Comparison of ENCODE assay signal across 1 cellular context in the genomic region with DNA sequence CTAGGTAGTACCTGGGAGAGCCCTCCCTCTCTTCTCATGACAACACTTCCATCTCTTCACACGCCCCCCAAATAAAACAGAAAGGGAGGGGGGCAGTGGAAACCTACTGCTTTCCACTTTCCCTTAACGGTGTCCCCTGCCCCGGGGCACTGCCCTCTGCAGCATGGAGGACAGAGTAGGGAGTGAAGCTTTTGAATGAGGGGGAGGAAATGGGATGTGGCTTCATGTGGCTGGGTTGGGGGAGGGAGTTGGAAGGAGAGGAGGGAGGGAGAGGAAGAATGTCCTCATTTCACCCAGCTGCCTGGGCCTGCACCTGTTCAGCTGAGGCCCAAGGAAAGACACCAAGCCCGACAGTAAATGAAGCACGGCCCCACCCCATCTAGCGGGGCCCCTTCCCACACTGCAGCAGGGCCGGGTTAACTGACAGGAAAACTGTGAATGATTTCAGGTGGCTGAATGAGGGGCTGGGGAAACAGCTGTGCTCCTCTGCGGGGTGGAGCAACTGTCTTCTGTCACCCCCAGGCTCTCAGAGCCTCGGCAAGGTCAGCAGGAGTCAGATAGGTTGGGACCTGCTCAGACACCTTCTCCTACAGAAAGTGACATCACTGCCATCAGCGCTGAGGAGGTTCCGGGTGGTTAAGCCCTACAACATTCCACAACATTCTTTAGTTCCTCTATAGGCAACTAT.
A peak's percentile ranks its signal among the peaks of the same experiment; 100 is the strongest.
TF ChIP-seq lines count a peak whose summit lies in the region.

No MANE protein-coding gene starts in this region.

TF ChIP-seq in K562, 482 proteins besides CTCF, POLR2A, EP300 and RAD21 (continued from another document and continues in another):
- TF ChIP-seq, protein P1, sequence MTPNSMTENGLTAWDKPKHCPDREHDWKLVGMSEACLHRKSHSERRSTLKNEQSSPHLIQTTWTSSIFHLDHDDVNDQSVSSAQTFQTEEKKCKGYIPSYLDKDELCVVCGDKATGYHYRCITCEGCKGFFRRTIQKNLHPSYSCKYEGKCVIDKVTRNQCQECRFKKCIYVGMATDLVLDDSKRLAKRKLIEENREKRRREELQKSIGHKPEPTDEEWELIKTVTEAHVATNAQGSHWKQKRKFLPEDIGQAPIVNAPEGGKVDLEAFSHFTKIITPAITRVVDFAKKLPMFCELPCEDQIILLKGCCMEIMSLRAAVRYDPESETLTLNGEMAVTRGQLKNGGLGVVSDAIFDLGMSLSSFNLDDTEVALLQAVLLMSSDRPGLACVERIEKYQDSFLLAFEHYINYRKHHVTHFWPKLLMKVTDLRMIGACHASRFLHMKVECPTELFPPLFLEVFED (CRISPR knock-in tag; conservative IDR thresholded peaks at IDR 0.05), result 0 out of 2 replicates have a peak, but pooled peaks have one; percentile 13
- TF ChIP-seq, protein P2, sequence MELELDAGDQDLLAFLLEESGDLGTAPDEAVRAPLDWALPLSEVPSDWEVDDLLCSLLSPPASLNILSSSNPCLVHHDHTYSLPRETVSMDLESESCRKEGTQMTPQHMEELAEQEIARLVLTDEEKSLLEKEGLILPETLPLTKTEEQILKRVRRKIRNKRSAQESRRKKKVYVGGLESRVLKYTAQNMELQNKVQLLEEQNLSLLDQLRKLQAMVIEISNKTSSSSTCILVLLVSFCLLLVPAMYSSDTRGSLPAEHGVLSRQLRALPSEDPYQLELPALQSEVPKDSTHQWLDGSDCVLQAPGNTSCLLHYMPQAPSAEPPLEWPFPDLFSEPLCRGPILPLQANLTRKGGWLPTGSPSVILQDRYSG (tag; conservative IDR thresholded peaks at IDR 0.05; ENCODE audit: low read depth), result 0 out of 2 replicates have a peak, but pooled peaks have one; percentile 33
- 0 out of 2 replicates have a peak, but pooled peaks have one; percentile 25 for TF ChIP-seq RBFOX2 (IDR thresholded peaks at IDR 0.05; ENCODE audit: low read depth, low read length)
- no peak for TF ChIP-seq HLTF (IDR thresholded peaks at IDR 0.05)
- peak; percentile 77; the same call in 1 of the 2 replicates for TF ChIP-seq GATAD2A (IDR thresholded peaks at IDR 0.05)
- no peak for TF ChIP-seq HDAC6 (IDR thresholded peaks at IDR 0.05; ENCODE audit: low read depth, low read length)
- no peak for TF ChIP-seq MIER1 (IDR thresholded peaks at IDR 0.05; ENCODE audit: low read depth)
- no peak for TF ChIP-seq NR2C2 (CRISPR knock-in tag; IDR thresholded peaks at IDR 0.05)
- TF ChIP-seq NR2C2 (tag; IDR thresholded peaks at IDR 0.05), result peak; percentile 39; the same call in 1 of the 2 replicates
- 0 out of 4 replicates have a peak, but pooled peaks of 1 of the 2 experiments have one; percentile 8 for TF ChIP-seq SRF (CRISPR knock-in tag; IDR thresholded peaks at IDR 0.05)
- TF ChIP-seq, protein P3, sequence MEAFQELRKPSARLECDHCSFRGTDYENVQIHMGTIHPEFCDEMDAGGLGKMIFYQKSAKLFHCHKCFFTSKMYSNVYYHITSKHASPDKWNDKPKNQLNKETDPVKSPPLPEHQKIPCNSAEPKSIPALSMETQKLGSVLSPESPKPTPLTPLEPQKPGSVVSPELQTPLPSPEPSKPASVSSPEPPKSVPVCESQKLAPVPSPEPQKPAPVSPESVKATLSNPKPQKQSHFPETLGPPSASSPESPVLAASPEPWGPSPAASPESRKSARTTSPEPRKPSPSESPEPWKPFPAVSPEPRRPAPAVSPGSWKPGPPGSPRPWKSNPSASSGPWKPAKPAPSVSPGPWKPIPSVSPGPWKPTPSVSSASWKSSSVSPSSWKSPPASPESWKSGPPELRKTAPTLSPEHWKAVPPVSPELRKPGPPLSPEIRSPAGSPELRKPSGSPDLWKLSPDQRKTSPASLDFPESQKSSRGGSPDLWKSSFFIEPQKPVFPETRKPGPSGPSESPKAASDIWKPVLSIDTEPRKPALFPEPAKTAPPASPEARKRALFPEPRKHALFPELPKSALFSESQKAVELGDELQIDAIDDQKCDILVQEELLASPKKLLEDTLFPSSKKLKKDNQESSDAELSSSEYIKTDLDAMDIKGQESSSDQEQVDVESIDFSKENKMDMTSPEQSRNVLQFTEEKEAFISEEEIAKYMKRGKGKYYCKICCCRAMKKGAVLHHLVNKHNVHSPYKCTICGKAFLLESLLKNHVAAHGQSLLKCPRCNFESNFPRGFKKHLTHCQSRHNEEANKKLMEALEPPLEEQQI (IDR thresholded peaks at IDR 0.05), result peak; percentile 21; the same call in 1 of the 2 replicates
- TF ChIP-seq RBM34 (IDR thresholded peaks at IDR 0.05; ENCODE audit: borderline replicate concordance, insufficient read depth, low read length), result no peak
- no peak for TF ChIP-seq LARP7 (IDR thresholded peaks at IDR 0.05)
- peak in 1 of 2 experiments; percentile 73; a peak in 2 of 4 replicates for TF ChIP-seq HDAC1 (IDR thresholded peaks at IDR 0.05)
- TF ChIP-seq ZNF263 (CRISPR knock-in tag; IDR thresholded peaks at IDR 0.05; ENCODE audit: borderline replicate concordance), result peak; percentile 73; the same call in 1 of the 2 replicates
- TF ChIP-seq GABPB2 (CRISPR knock-in tag; conservative IDR thresholded peaks at IDR 0.05), result no peak
- peak in 1 of 2 experiments; percentile 52; a peak in 2 of 4 replicates for TF ChIP-seq NRF1 (conservative IDR thresholded peaks at IDR 0.05 in 1 of 2, IDR thresholded peaks at IDR 0.05 in 1 of 2)
- TF ChIP-seq MXI1 (IDR thresholded peaks at IDR 0.05; ENCODE audit: low read depth, low read length), result no peak
- no peak for TF ChIP-seq ZNF445 (CRISPR knock-in tag; IDR thresholded peaks at IDR 0.05; ENCODE audit: low read depth)
- TF ChIP-seq DPF2 (IDR thresholded peaks at IDR 0.05), result peak; percentile 75
- TF ChIP-seq RBM39 (optimal IDR thresholded peaks at IDR 0.05; ENCODE audit: low read depth, low read length), result peak; percentile 56
- TF ChIP-seq, protein P4, sequence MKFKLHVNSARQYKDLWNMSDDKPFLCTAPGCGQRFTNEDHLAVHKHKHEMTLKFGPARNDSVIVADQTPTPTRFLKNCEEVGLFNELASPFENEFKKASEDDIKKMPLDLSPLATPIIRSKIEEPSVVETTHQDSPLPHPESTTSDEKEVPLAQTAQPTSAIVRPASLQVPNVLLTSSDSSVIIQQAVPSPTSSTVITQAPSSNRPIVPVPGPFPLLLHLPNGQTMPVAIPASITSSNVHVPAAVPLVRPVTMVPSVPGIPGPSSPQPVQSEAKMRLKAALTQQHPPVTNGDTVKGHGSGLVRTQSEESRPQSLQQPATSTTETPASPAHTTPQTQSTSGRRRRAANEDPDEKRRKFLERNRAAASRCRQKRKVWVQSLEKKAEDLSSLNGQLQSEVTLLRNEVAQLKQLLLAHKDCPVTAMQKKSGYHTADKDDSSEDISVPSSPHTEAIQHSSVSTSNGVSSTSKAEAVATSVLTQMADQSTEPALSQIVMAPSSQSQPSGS (CRISPR knock-in tag; IDR thresholded peaks at IDR 0.05), result no peak
- TF ChIP-seq CBFA2T3 (IDR thresholded peaks at IDR 0.05), result peak; percentile 68
- TF ChIP-seq ATF1 (CRISPR knock-in tag; IDR thresholded peaks at IDR 0.05), result no peak
- peak; percentile 38; the same call in 1 of the 2 replicates for TF ChIP-seq ATF1 (tag; IDR thresholded peaks at IDR 0.05)
- TF ChIP-seq YY1 (IDR thresholded peaks at IDR 0.05; ENCODE audit: borderline replicate concordance in 1 of 3, control insufficient read depth in 1 of 3, extremely low read depth in 1 of 3, insufficient read depth in 3 of 3, insufficient read length in 1 of 3, insufficient replicate concordance in 2 of 3, low read depth in 1 of 3, low read length in 2 of 3), result no peak
- TF ChIP-seq, protein P5, sequence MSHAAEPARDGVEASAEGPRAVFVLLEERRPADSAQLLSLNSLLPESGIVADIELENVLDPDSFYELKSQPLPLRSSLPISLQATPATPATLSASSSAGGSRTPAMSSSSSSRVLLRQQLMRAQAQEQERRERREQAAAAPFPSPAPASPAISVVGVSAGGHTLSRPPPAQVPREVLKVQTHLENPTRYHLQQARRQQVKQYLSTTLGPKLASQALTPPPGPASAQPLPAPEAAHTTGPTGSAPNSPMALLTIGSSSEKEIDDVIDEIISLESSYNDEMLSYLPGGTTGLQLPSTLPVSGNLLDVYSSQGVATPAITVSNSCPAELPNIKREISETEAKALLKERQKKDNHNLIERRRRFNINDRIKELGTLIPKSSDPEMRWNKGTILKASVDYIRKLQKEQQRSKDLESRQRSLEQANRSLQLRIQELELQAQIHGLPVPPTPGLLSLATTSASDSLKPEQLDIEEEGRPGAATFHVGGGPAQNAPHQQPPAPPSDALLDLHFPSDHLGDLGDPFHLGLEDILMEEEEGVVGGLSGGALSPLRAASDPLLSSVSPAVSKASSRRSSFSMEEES (CRISPR knock-in tag; IDR thresholded peaks at IDR 0.05), result no peak
- peak; percentile 24; the same call in 1 of the 2 replicates for TF ChIP-seq OTX1 (CRISPR knock-in tag; IDR thresholded peaks at IDR 0.05)
- TF ChIP-seq, protein P6, sequence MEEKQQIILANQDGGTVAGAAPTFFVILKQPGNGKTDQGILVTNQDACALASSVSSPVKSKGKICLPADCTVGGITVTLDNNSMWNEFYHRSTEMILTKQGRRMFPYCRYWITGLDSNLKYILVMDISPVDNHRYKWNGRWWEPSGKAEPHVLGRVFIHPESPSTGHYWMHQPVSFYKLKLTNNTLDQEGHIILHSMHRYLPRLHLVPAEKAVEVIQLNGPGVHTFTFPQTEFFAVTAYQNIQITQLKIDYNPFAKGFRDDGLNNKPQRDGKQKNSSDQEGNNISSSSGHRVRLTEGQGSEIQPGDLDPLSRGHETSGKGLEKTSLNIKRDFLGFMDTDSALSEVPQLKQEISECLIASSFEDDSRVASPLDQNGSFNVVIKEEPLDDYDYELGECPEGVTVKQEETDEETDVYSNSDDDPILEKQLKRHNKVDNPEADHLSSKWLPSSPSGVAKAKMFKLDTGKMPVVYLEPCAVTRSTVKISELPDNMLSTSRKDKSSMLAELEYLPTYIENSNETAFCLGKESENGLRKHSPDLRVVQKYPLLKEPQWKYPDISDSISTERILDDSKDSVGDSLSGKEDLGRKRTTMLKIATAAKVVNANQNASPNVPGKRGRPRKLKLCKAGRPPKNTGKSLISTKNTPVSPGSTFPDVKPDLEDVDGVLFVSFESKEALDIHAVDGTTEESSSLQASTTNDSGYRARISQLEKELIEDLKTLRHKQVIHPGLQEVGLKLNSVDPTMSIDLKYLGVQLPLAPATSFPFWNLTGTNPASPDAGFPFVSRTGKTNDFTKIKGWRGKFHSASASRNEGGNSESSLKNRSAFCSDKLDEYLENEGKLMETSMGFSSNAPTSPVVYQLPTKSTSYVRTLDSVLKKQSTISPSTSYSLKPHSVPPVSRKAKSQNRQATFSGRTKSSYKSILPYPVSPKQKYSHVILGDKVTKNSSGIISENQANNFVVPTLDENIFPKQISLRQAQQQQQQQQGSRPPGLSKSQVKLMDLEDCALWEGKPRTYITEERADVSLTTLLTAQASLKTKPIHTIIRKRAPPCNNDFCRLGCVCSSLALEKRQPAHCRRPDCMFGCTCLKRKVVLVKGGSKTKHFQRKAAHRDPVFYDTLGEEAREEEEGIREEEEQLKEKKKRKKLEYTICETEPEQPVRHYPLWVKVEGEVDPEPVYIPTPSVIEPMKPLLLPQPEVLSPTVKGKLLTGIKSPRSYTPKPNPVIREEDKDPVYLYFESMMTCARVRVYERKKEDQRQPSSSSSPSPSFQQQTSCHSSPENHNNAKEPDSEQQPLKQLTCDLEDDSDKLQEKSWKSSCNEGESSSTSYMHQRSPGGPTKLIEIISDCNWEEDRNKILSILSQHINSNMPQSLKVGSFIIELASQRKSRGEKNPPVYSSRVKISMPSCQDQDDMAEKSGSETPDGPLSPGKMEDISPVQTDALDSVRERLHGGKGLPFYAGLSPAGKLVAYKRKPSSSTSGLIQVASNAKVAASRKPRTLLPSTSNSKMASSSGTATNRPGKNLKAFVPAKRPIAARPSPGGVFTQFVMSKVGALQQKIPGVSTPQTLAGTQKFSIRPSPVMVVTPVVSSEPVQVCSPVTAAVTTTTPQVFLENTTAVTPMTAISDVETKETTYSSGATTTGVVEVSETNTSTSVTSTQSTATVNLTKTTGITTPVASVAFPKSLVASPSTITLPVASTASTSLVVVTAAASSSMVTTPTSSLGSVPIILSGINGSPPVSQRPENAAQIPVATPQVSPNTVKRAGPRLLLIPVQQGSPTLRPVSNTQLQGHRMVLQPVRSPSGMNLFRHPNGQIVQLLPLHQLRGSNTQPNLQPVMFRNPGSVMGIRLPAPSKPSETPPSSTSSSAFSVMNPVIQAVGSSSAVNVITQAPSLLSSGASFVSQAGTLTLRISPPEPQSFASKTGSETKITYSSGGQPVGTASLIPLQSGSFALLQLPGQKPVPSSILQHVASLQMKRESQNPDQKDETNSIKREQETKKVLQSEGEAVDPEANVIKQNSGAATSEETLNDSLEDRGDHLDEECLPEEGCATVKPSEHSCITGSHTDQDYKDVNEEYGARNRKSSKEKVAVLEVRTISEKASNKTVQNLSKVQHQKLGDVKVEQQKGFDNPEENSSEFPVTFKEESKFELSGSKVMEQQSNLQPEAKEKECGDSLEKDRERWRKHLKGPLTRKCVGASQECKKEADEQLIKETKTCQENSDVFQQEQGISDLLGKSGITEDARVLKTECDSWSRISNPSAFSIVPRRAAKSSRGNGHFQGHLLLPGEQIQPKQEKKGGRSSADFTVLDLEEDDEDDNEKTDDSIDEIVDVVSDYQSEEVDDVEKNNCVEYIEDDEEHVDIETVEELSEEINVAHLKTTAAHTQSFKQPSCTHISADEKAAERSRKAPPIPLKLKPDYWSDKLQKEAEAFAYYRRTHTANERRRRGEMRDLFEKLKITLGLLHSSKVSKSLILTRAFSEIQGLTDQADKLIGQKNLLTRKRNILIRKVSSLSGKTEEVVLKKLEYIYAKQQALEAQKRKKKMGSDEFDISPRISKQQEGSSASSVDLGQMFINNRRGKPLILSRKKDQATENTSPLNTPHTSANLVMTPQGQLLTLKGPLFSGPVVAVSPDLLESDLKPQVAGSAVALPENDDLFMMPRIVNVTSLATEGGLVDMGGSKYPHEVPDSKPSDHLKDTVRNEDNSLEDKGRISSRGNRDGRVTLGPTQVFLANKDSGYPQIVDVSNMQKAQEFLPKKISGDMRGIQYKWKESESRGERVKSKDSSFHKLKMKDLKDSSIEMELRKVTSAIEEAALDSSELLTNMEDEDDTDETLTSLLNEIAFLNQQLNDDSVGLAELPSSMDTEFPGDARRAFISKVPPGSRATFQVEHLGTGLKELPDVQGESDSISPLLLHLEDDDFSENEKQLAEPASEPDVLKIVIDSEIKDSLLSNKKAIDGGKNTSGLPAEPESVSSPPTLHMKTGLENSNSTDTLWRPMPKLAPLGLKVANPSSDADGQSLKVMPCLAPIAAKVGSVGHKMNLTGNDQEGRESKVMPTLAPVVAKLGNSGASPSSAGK (IDR thresholded peaks at IDR 0.05), result peak; percentile 17; the same call in 1 of the 2 replicates
- TF ChIP-seq, protein P7, sequence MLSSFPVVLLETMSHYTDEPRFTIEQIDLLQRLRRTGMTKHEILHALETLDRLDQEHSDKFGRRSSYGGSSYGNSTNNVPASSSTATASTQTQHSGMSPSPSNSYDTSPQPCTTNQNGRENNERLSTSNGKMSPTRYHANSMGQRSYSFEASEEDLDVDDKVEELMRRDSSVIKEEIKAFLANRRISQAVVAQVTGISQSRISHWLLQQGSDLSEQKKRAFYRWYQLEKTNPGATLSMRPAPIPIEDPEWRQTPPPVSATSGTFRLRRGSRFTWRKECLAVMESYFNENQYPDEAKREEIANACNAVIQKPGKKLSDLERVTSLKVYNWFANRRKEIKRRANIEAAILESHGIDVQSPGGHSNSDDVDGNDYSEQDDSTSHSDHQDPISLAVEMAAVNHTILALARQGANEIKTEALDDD (IDR thresholded peaks at IDR 0.05), result no peak
